In the genomic region with DNA sequence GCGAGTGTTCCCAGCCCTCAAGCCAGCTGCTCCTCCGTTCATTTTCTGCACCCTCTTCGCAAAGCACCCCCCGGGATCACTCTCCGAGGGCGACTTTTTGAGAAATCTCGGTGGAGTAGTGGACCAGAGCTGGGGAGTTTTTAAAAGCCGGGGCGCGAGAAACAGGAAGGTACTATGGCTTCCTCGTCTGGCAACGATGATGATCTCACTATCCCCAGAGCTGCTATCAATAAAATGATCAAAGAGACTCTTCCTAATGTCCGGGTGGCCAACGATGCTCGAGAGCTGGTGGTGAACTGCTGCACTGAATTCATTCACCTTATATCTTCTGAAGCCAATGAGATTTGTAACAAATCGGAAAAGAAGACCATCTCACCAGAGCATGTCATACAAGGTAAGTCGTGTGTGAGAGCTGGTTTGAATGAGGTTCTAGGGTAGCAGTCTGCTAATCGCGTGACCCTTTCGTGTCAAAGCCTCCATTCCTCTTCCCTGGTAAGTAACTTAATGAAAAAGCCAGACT, we compare ENCODE assay signal across 1 cellular context.
TF ChIP-seq lines count a peak whose summit lies in the region.

No MANE protein-coding gene starts in this region.

TF ChIP-seq in H1, 55 proteins besides CTCF, POLR2A, EP300 and RAD21:
- no peak for TF ChIP-seq SIRT6 (IDR thresholded peaks at IDR 0.05; ENCODE audit: low read length)
- TF ChIP-seq KDM5A (IDR thresholded peaks at IDR 0.05; ENCODE audit: low read length): 0 out of 2 replicates have a peak, but pooled peaks have one; percentile 31
TF ChIP-seq in H1: peak in this region for 1.
